In the genomic region with DNA sequence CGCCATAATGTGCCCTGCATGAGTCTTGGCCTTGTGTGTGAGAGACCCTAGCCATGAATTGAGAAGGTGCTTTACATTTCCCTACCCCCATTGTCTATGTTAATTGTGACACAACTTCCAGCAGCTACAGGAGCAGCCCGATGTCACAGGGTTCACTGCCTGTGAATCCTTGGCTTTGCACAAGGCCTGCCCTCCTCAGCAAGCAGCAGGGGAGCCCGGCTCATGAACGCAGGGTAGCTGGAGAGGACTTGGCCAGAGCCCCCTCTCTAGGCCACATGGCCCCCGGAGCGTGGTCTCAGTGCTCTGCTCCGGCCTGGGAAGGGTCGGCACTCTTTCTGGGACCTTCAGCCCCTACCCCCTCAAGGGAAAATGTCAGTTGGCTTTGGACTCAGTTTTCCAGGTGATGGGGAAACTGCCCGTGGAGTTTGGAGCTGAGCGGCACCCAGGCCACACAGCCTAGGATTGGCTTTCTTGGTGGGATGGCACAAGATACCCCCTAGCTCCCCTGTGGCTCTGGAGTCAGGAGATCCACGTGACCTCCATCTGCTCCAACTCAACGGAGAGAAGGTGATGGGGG, we compare ENCODE assay signal across 18 cellular contexts.
DNase-seq lines count a peak whose midpoint lies in the region; ATAC-seq and TF ChIP-seq lines count a peak whose summit lies in the region.
"Had no signal": no experiment of that assay in that cellular context is flagged by ENCODE, and none has a peak within 500 bp of the region (broad histone marks: within the 10 kb centered on the region; RNA-seq: fewer than 3 reads in every experiment).

No MANE protein-coding gene starts in this region.

- H3K9me3 ChIP-seq in endodermal cell (ENCODE audit: control insufficient read depth, low read length): no peaks in the 10 kb centered on the region
- H3K9me3 ChIP-seq in breast epithelium: no peaks in the 10 kb centered on the region
- H3K9me3 ChIP-seq in H9 (ENCODE audit: control insufficient read depth, low read depth, low read length): no peaks in the 10 kb centered on the region
- H3K9me3 ChIP-seq: Caco-2 had no signal

- no peak overlapping the region for H4K91ac ChIP-seq in H9 (ENCODE audit: insufficient read length, low read depth, low read length)

- no peak overlapping the region; the same call in 1 of the 2 replicates for H3K14ac ChIP-seq in H9 (ENCODE audit: insufficient read depth, low read length)

- H3K36me3 Mint-ChIP-seq in brain (no peaks in the 10 kb centered on the region), endodermal cell (ENCODE audit: low read depth) (no peaks in the 10 kb centered on the region), H9 (ENCODE audit: insufficient read depth in 1 of 3, low read depth in 3 of 3) (no peaks in the 10 kb centered on the region)
- H3K36me3 Mint-ChIP-seq in activated T-cell treated with anti-CD3 and anti-CD28 coated beads, Interleukin-2, amount 50 U/mL, for 4 hours (ENCODE audit: insufficient read depth): no peaks in the 10 kb centered on the region
- H3K36me3 Mint-ChIP-seq: IgD-negative memory B cell had no signal

- no peak overlapping the region for H3T11ph ChIP-seq in H9 (ENCODE audit: low read length)

- H3K27me3 ChIP-seq in endodermal cell (ENCODE audit: control insufficient read depth, insufficient read depth, low read length, poor library complexity, severe bottlenecking) (peaks cover 41% of the 10 kb centered on the region), breast epithelium (no peaks in the 10 kb centered on the region), H9 (ENCODE audit: insufficient read depth, low read length) (no peaks in the 10 kb centered on the region)

- H3K4me1 ChIP-seq in endodermal cell (ENCODE audit: control insufficient read depth, insufficient read depth, low read length): no peaks in the 10 kb centered on the region
- H3K4me1 ChIP-seq in breast epithelium: no peaks in the 10 kb centered on the region
- H3K4me1 ChIP-seq in H9 (ENCODE audit: insufficient read depth, low read length): no peaks in the 10 kb centered on the region

- no peak overlapping the region for H3K18ac ChIP-seq in H9 (ENCODE audit: insufficient read length, low read depth, low read length)

- peaks cover 51% of the 10 kb centered on the region for H3K4me1 Mint-ChIP-seq in brain
- peaks cover 13% of the 10 kb centered on the region for H3K4me1 Mint-ChIP-seq in endodermal cell
- H3K4me1 Mint-ChIP-seq in activated T-cell treated with anti-CD3 and anti-CD28 coated beads, Interleukin-2, amount 50 U/mL, for 4 hours (ENCODE audit: low read depth): no peaks in the 10 kb centered on the region
- H3K4me1 Mint-ChIP-seq in H9: peaks cover 31 to 39% of the 10 kb centered on the region in 2 experiments
- H3K4me1 Mint-ChIP-seq: IgD-negative memory B cell had no signal

- H3K4me3 Mint-ChIP-seq in brain: no peak overlapping the region
- H3K4me3 Mint-ChIP-seq in endodermal cell: no peak overlapping the region
- no peak overlapping the region for H3K4me3 Mint-ChIP-seq in activated T-cell treated with anti-CD3 and anti-CD28 coated beads, Interleukin-2, amount 50 U/mL, for 4 hours
- no peak overlapping the region; a peak in 1 of 5 replicates for H3K4me3 Mint-ChIP-seq in H9
- H3K4me3 Mint-ChIP-seq: CD4-positive, alpha-beta T cell; HFFc6; IgD-negative memory B cell had no signal

- H3K79me1 ChIP-seq in H9 (ENCODE audit: insufficient read depth, low read depth, low read length, poor library complexity, severe bottlenecking): no peaks in the 10 kb centered on the region

- peak overlapping the region in 3 of 5 experiments; percentile 38 to 73 (median 52) for H3K27ac Mint-ChIP-seq in brain
- no peak overlapping the region for H3K27ac Mint-ChIP-seq in endodermal cell
- 0 out of 7 replicates have a peak overlapping the region, but pooled peaks of 1 of the 3 experiments have one; percentile 8 for H3K27ac Mint-ChIP-seq in H9
- H3K27ac Mint-ChIP-seq: CD4-positive, alpha-beta T cell; HFFc6; IgD-negative memory B cell had no signal

- no peak overlapping the region for H2BK5ac ChIP-seq in H9 (ENCODE audit: insufficient read length, low read length)

- H2AFZ ChIP-seq in H9 (ENCODE audit: low read length): no peak overlapping the region

- peak; percentile 57 for DNase-seq in endodermal cell
- DNase-seq in mesenteric fat pad (ENCODE audit: low spot score): peak; percentile 82
- peak; percentile 34 for DNase-seq in retina
- DNase-seq in breast epithelium (ENCODE audit: low spot score in 2 of 2): no peak
- no peak for DNase-seq in activated T-cell treated with anti-CD3 and anti-CD28 coated beads, Interleukin-2, amount 50 U/mL, for 4 hours
- DNase-seq in H9: no peak
- DNase-seq: ACHN; AML-193; Caco-2; CD4-positive, alpha-beta T cell; GOT3; HCEC 1CT; HFFc6; KBM-7 had no signal

- H3K27ac ChIP-seq in endodermal cell (ENCODE audit: low read depth, low read length): no peak overlapping the region
- H3K27ac ChIP-seq in breast epithelium: no peak overlapping the region
- H3K27ac ChIP-seq in H9 (ENCODE audit: insufficient read length, low read depth, low read length): no peak overlapping the region
- H3K27ac ChIP-seq: C4-2B had no signal

- no peak for ATAC-seq in GM19463 (IDR thresholded peaks at IDR 0.05; ENCODE audit: unreplicated experiment)
- ATAC-seq in activated T-cell treated with anti-CD3 and anti-CD28 coated beads, Interleukin-2, amount 50 U/mL, for 4 hours: no peak

- no peaks in the 10 kb centered on the region for H3K36me3 ChIP-seq in endodermal cell (ENCODE audit: control insufficient read depth, insufficient read depth, low read length)
- H3K36me3 ChIP-seq in breast epithelium: no peaks in the 10 kb centered on the region

- H3K79me2 ChIP-seq in H9 (ENCODE audit: insufficient read depth, low read length): no peaks in the 10 kb centered on the region

- H3K4me3 ChIP-seq in endodermal cell (ENCODE audit: low read length): no peak overlapping the region
- H3K4me3 ChIP-seq in breast epithelium: no peak overlapping the region

- no peak overlapping the region for H2BK12ac ChIP-seq in H9 (ENCODE audit: insufficient read length, low read depth, low read length)

- no peak overlapping the region for H2AK5ac ChIP-seq in H9 (ENCODE audit: insufficient read length, low read length)

- H3K4ac ChIP-seq in H9 (ENCODE audit: low read depth, low read length): no peak overlapping the region

- TF ChIP-seq POLR2A in breast epithelium (IDR thresholded peaks at IDR 0.05): no peak

- H4K5ac ChIP-seq in H9 (ENCODE audit: insufficient read length, low read depth, low read length): no peak overlapping the region

- no peak overlapping the region for H3K56ac ChIP-seq in H9 (ENCODE audit: insufficient read length, low read depth, low read length)

- no peak overlapping the region for H2BK20ac ChIP-seq in H9 (ENCODE audit: low read depth, low read length, poor library complexity, severe bottlenecking)

- H3K9ac ChIP-seq in endodermal cell (ENCODE audit: extremely low read depth, low read length, poor library complexity, severe bottlenecking): no peak overlapping the region
- H3K9ac ChIP-seq in H9 (ENCODE audit: extremely low read depth, insufficient read length, low read length): no peak overlapping the region

- H2BK15ac ChIP-seq in H9 (ENCODE audit: low read depth, low read length): no peak overlapping the region

- no peaks in the 10 kb centered on the region for H3K23me2 ChIP-seq in H9 (ENCODE audit: insufficient read length, low read depth, low read length, poor library complexity, severe bottlenecking)

- no peak overlapping the region for H3K4me2 ChIP-seq in H9 (ENCODE audit: insufficient read depth, insufficient read length, low read length)

- H3K27me3 Mint-ChIP-seq in brain (peaks cover 9% of the 10 kb centered on the region), endodermal cell (ENCODE audit: insufficient read depth) (peaks cover 30% of the 10 kb centered on the region), H9 (ENCODE audit: low read depth) (no peaks in the 10 kb centered on the region; the same call in 1 of the 2 replicates)
- H3K27me3 Mint-ChIP-seq in activated T-cell treated with anti-CD3 and anti-CD28 coated beads, Interleukin-2, amount 50 U/mL, for 4 hours (ENCODE audit: low read depth): no peaks in the 10 kb centered on the region
- H3K27me3 Mint-ChIP-seq: CD4-positive, alpha-beta T cell had no signal

- WGBS in endodermal cell (ENCODE audit: insufficient coverage in 1 of 2, insufficient read length in 1 of 2), 2 experiments: 86 to 87% methylated on average over 5 to 12 of the region's 12 CpGs
- no CpG with 5 or more reads among the region's 12 CpGs for WGBS in H9 (ENCODE audit: extremely low coverage, insufficient read length, low lambda C conversion rate)

- no peaks in the 10 kb centered on the region for H4K20me1 ChIP-seq in H9 (ENCODE audit: control insufficient read depth, insufficient read depth, insufficient read length)

- no peak for TF ChIP-seq CTCF in brain (conservative IDR thresholded peaks at IDR 0.05)
- TF ChIP-seq CTCF in endodermal cell (conservative IDR thresholded peaks at IDR 0.05): no peak
- no peak for TF ChIP-seq CTCF in breast epithelium (IDR thresholded peaks at IDR 0.05)
- TF ChIP-seq CTCF in H9 (conservative IDR thresholded peaks at IDR 0.05): no peak

- intact Hi-C loops in breast epithelium (cut with DNase I; ENCODE audit: low total_unique reads): no loop called here

- H4K8ac ChIP-seq in H9 (replicated peaks; ENCODE audit: insufficient read length, low read depth, low read length): no peak overlapping the region

- H3K23ac ChIP-seq in H9 (ENCODE audit: insufficient read length, low read depth, low read length): no peak overlapping the region

- no peaks in the 10 kb centered on the region for H3K9me3 Mint-ChIP-seq in brain
- no peaks in the 10 kb centered on the region for H3K9me3 Mint-ChIP-seq in endodermal cell
- H3K9me3 Mint-ChIP-seq in activated T-cell treated with anti-CD3 and anti-CD28 coated beads, Interleukin-2, amount 50 U/mL, for 4 hours: no peaks in the 10 kb centered on the region
- H3K9me3 Mint-ChIP-seq in H9: peaks cover 0 to 4% of the 10 kb centered on the region in 2 experiments; a peak in 1 of 5 replicates
- H3K9me3 Mint-ChIP-seq: CD4-positive, alpha-beta T cell; HFFc6; IgD-negative memory B cell had no signal

- no peak overlapping the region for H2BK120ac ChIP-seq in H9 (ENCODE audit: low read depth, low read length, poor library complexity, severe bottlenecking)

Comparison
In these comparisons a context has a peak if more than half of its experiments do, and no peak if none do; other contexts are left out.
1. DNase-seq: peak in endodermal cell (single experiment), mesenteric fat pad (single experiment) and retina (single experiment); none in breast epithelium (0 of 2), activated T-cell treated with anti-CD3 and anti-CD28 coated beads, Interleukin-2, amount 50 U/mL, for 4 hours (single experiment) and H9 (single experiment).